ENCODE assay signal across 1 cellular context in genomic region chrX:47158781-47159180, GRCh38.
TF ChIP-seq lines count a peak whose summit lies in the region.

No MANE protein-coding gene starts in this region.

TF ChIP-seq in SK-N-SH treated with all-trans-retinoic acid at 6 μM for 48 hours, 23 proteins besides CTCF, POLR2A, EP300 and RAD21:
- TF ChIP-seq CSRNP3 (CRISPR knock-in tag; IDR thresholded peaks at IDR 0.05) (no peak), ZNF8 (CRISPR knock-in tag; IDR thresholded peaks at IDR 0.05) (0 out of 2 replicates have a peak, but pooled peaks have one; percentile 26)
